ENCODE assay signal across 9 cellular contexts in the genomic region with DNA sequence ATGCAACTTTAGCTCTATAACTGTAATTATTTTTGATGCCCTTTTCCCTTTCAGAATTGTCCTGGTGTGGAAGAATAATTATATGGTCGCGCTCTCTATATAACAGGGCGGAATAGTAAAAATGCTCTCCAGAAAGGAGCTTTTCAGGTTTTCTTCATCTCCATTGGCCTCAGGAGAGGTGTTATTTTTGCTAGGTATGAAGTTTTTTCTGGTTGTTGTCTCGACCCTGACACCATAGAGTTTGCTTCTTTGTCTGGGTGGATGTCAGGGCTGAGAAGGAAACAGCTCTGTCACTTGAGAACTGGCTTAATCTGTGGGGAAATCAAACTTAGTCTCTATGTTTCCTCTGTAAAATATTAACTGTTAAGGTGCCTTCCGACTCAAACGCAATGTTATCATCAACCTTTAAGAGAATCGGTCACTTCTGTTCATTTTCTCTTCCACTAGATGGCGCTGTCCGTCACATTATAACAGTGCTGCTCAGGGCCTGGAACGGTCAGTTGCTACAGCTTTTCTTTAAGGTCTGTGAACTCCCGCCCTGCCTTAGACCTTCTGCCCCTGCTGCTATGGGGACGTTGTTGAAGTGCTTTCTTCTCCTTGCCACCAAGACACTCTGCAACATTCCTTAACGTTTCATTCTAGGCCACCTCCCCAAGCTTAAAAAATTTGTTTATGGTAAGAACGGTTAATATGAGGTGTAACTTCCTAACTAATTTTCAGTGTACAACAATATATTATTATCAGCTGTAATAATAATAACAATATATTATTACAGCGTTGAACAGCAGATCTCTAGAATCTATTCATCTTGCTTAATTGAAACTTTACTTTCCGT. TPM values are rescaled to one million over a fixed set of nuclear protein-coding genes. Genes with fewer than 3 reads are reported as not detected.
DNase-seq lines count a peak whose midpoint lies in the region; ATAC-seq and TF ChIP-seq lines count a peak whose summit lies in the region.
"Had no signal": no experiment of that assay in that cellular context is flagged by ENCODE, and none has a peak within 500 bp of the region (broad histone marks: within the 10 kb centered on the region; RNA-seq: fewer than 3 reads in every experiment).

No MANE protein-coding gene starts in this region.

- peak; percentile 57 for TF ChIP-seq CTCF in colonic mucosa (IDR thresholded peaks at IDR 0.05)
- peak; percentile 69 for TF ChIP-seq CTCF in lung (IDR thresholded peaks at IDR 0.05; ENCODE audit: control extremely low read depth, extremely low read depth)

- ATAC-seq in GM19351 (IDR thresholded peaks at IDR 0.05; ENCODE audit: unreplicated experiment) (peak; percentile 95), HG03439 (IDR thresholded peaks at IDR 0.05; ENCODE audit: unreplicated experiment) (peak; percentile 83), lung (ENCODE audit: insufficient read depth, low FRiP score) (peak; percentile 81)

- peaks cover 3% of the 10 kb centered on the region for H3K27me3 ChIP-seq in CD8-positive, alpha-beta memory T cell (ENCODE audit: insufficient read depth, low read length, poor library complexity, severe bottlenecking)
- H3K27me3 ChIP-seq in colonic mucosa (no peaks in the 10 kb centered on the region), lung (ENCODE audit: control insufficient read depth, insufficient read depth) (no peaks in the 10 kb centered on the region)

- CTCF ChIA-PET in CD8-positive, alpha-beta memory T cell (lab: Charles Lee), result interaction anchor here (0.7 to 2.5 kb wide), 14 partner anchors 8 to 476 kb away, joined by 3 to 22 read pairs (median 3); no protein-coding TSS in a partner anchor

- WGBS in lung, 2 donors, result 30 to 33% methylated on average over 16 of the region's 16 CpGs

- peaks cover 0 to 5% (median 0%) of the 10 kb centered on the region in 3 donors for H3K4me1 Mint-ChIP-seq in CD8-positive, alpha-beta memory T cell

- POLR2A ChIA-PET in CD8-positive, alpha-beta memory T cell (lab: Charles Lee), result no interaction called here

- no peak overlapping the region for H3K9ac ChIP-seq in colonic mucosa (ENCODE audit: low read depth in 2 of 2, low read length in 2 of 2)

- no peaks in the 10 kb centered on the region for H3K36me3 Mint-ChIP-seq in CD8-positive, alpha-beta memory T cell

- H3K36me3 ChIP-seq in CD8-positive, alpha-beta memory T cell (ENCODE audit: insufficient read depth, low read length), result no peaks in the 10 kb centered on the region
- H3K36me3 ChIP-seq in colonic mucosa, result no peaks in the 10 kb centered on the region
- no peaks in the 10 kb centered on the region for H3K36me3 ChIP-seq in lung (ENCODE audit: control insufficient read depth in 2 of 2, insufficient read depth in 2 of 2, low read length in 2 of 2)

- H3K9me3 ChIP-seq in CD8-positive, alpha-beta memory T cell (ENCODE audit: low read length), result no peaks in the 10 kb centered on the region
- H3K9me3 ChIP-seq in colonic mucosa (no peaks in the 10 kb centered on the region), lung (ENCODE audit: control insufficient read depth in 2 of 2, insufficient read depth in 1 of 2, low read length in 1 of 2) (no peaks in the 10 kb centered on the region)

- no peak overlapping the region for H3K4me3 ChIP-seq in CD8-positive, alpha-beta memory T cell (ENCODE audit: low read length)
- H3K4me3 ChIP-seq in colonic mucosa, result no peak overlapping the region
- H3K4me3 ChIP-seq in lung, result no peak overlapping the region

- H3K9me3 Mint-ChIP-seq in CD8-positive, alpha-beta memory T cell, result no peaks in the 10 kb centered on the region

- no peaks in the 10 kb centered on the region for H3K4me1 ChIP-seq in CD8-positive, alpha-beta memory T cell (ENCODE audit: insufficient read depth, low read length)
- H3K4me1 ChIP-seq in colonic mucosa, result no peaks in the 10 kb centered on the region
- H3K4me1 ChIP-seq in lung (ENCODE audit: control insufficient read depth in 2 of 2, insufficient read depth in 2 of 2, low read length in 2 of 2), result no peaks in the 10 kb centered on the region

- H3K27me3 Mint-ChIP-seq in CD8-positive, alpha-beta memory T cell, result peaks cover 0 to 25% of the 10 kb centered on the region in 2 donors

- H3K27ac ChIP-seq in CD8-positive, alpha-beta memory T cell (ENCODE audit: low read depth, low read length), result no peak overlapping the region
- no peak overlapping the region for H3K27ac ChIP-seq in colonic mucosa
- no peak overlapping the region for H3K27ac ChIP-seq in lung (ENCODE audit: low read depth in 1 of 2, low read length in 1 of 2)

- H3K4me3 Mint-ChIP-seq in CD8-positive, alpha-beta memory T cell, result no peak overlapping the region

- intact Hi-C loops in colonic mucosa (cut with DNase I), result loop anchor here (5.0 to 10.0 kb wide), 4 partner anchors 59 to 476 kb away; no protein-coding TSS in a partner anchor

- no peak overlapping the region for H3K27ac Mint-ChIP-seq in CD8-positive, alpha-beta memory T cell

- DNase-seq in CD8-positive, alpha-beta memory T cell, result peak; percentile 4 to 67 (median 34)
- DNase-seq in NCI-H460 (ENCODE audit: extremely low read depth, low read depth), result peak; percentile 81
- DNase-seq in activated CD4-positive, CD25-positive, alpha-beta regulatory T cell (lab: John Stamatoyannopoulos, UW), result peak; percentile 4 to 14 (median 10)
- DNase-seq in colonic mucosa, result peak; percentile 66
- DNase-seq in lung (ENCODE audit: low spot score), result peak; percentile 66
- peak; percentile 19 for DNase-seq in stimulated activated CD8-positive, alpha-beta memory T cell treated with anti-CD3 and anti-CD28 coated beads, Interleukin-4, amount 100 ng/mL, for 24 hours (ENCODE audit: low read depth)

RNA-seq across cellular contexts. Expression of gene SERPINB12, which starts 23.8 kb away (rescaled TPM):
- total RNA-seq in CD8-positive, alpha-beta memory T cell, result not detected
- not detected for polyA plus RNA-seq in CD8-positive, alpha-beta memory T cell
- not detected in 2 replicates for total RNA-seq in NCI-H460 (2014; rRNA removed; shearing (Covaris generic))
- not detected in 2 replicates for polyA plus RNA-seq in NCI-H460 (2014; cell fraction: nucleus; rRNA removed)
- not detected for total RNA-seq in colonic mucosa
- total RNA-seq in lung, result not detected
- not detected for polyA plus RNA-seq in lung
- total RNA-seq: activated CD8-positive, alpha-beta memory T cell treated with anti-CD3 and anti-CD28 coated beads for 36 hours had no signal

RNA-seq across cellular contexts. Expression of gene SERPINB5, which starts 41.6 kb away (rescaled TPM):
- total RNA-seq in CD8-positive, alpha-beta memory T cell, result not detected
- not detected for polyA plus RNA-seq in CD8-positive, alpha-beta memory T cell
- 61.1 and 64.9 TPM in 2 replicates for total RNA-seq in NCI-H460 (2014; rRNA removed; shearing (Covaris generic))
- polyA plus RNA-seq in NCI-H460 (2014; cell fraction: nucleus; rRNA removed), result 36.7 and 46.2 TPM in 2 replicates
- total RNA-seq in colonic mucosa (1 to 10 TPM; 4.8 to 6.1 TPM), lung (under 1 TPM; 0.37 to 0.92 TPM)
- under 1 TPM; 0.45 to 0.77 TPM for polyA plus RNA-seq in lung
- total RNA-seq: activated CD8-positive, alpha-beta memory T cell treated with anti-CD3 and anti-CD28 coated beads for 36 hours had no signal

Comparison
In these comparisons a context has a peak if more than half of its experiments do, and no peak if none do; other contexts are left out.
1. DNase-seq: peak in every context shown above with its lines; median percentile 81 in NCI-H460; 66 in colonic mucosa; 66 in lung; 34 in CD8-positive, alpha-beta memory T cell; 19 in stimulated activated CD8-positive, alpha-beta memory T cell treated with anti-CD3 and anti-CD28 coated beads, Interleukin-4, amount 100 ng/mL, for 24 hours; 10 in activated CD4-positive, CD25-positive, alpha-beta regulatory T cell.